ENCODE assay signal across 11 cellular contexts in the genomic region with DNA sequence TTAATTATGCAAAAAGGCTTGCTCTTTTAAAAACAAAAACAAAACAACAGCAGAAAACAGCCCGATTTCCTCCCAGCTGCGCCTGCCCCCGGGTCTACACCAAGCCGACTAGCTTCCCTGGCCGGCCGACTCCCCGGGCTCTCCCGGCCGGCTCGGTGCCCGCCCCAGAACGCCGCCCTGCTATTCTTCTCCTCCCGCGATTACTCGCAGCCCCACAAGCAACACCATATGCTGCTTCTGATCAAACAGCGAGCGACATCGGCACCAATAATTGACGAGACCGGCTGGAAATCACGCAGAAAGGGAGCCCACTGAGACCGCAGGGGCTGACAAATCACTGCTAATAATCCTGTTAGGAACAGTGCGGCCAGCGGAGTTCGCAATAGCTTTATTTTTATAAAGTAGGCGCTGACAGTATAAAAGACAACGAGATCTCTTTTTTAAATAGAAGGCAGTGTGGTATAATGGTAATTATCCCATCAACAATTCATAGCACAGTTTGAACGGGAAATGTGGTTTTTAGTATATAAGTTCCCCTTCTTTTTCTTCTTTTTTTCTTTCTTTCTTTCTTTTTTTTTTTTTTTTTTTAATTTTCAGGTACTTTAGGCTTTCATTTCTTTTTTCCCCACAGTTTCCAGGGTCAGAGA. TPM values are rescaled to one million over a fixed set of nuclear protein-coding genes. Genes with fewer than 3 reads are reported as not detected.
DNase-seq lines count a peak whose midpoint lies in the region; ATAC-seq, FAIRE-seq and TF ChIP-seq lines count a peak whose summit lies in the region.
"Had no signal": no experiment of that assay in that cellular context is flagged by ENCODE, and none has a peak within 500 bp of the region (broad histone marks: within the 10 kb centered on the region; RNA-seq: fewer than 3 reads in every experiment).

No MANE protein-coding gene starts in this region.

- no peaks in the 10 kb centered on the region for H3K79me1 ChIP-seq in H1 (ENCODE audit: low read depth, low read length)

- peaks cover 10% of the 10 kb centered on the region; the same call in 1 of the 2 replicates for H3K23me2 ChIP-seq in H1 (ENCODE audit: low read depth, low read length)

- H3K27me3 ChIP-seq in H1 (replicated peaks in 1 of 4; ENCODE audit: control insufficient read depth in 3 of 4, extremely low read depth in 1 of 4, insufficient read depth in 3 of 4, low read length in 3 of 4), result peaks cover 88 to 100% (median 94%) of the 10 kb centered on the region in 4 experiments
- H3K27me3 ChIP-seq in skeletal muscle tissue (ENCODE audit: control insufficient read depth in 3 of 3, insufficient read depth in 3 of 3, low read length in 3 of 3), result peaks cover 41 to 80% (median 70%) of the 10 kb centered on the region in 3 donors

- DNase-seq in DMS79 treated with DMSO at 0.1 percent for 48 hours (lab: John Stamatoyannopoulos, UW) (peak; percentile 14), DMS79 (lab: John Stamatoyannopoulos, UW) (no peak), NCI-H2227 treated with DMSO at 0.1 percent for 48 hours (lab: John Stamatoyannopoulos, UW) (peak; percentile 38), H1 (ENCODE audit: low read depth in 1 of 2, low spot score in 2 of 2) (peak in 1 of 2 experiments; percentile 76), putamen (ENCODE audit: low spot score) (no peak)
- DNase-seq: activated CD4-positive, alpha-beta T cell treated with anti-CD3 and anti-CD28 coated beads for 48 hours; stimulated activated CD8-positive, alpha-beta memory T cell treated with anti-CD3 and anti-CD28 coated beads, Interleukin-4, amount 100 ng/mL, for 48 hours had no signal

- no peak overlapping the region for H2AFZ ChIP-seq in H1 (ENCODE audit: low read length)

- no peak for TF ChIP-seq CTCF in H1 (IDR thresholded peaks at IDR 0.05; ENCODE audit: control extremely low read depth in 1 of 3, insufficient read depth in 1 of 3, low read depth in 1 of 3, low read length in 3 of 3)

- peak overlapping the region; percentile 60 to 69 for H3K4me2 ChIP-seq in H1 (ENCODE audit: insufficient read depth in 1 of 2, low read depth in 2 of 2, low read length in 2 of 2)

- no peak overlapping the region for H4K5ac ChIP-seq in H1 (ENCODE audit: insufficient read length, low read depth, low read length)

- H3K4me3 ChIP-seq in H1 (ENCODE audit: extremely low read depth in 1 of 4, insufficient read depth in 2 of 4, low read depth in 3 of 4, low read length in 4 of 4), result peak overlapping the region in 1 of 4 experiments; percentile 48; a peak in 2 of 8 replicates
- peak overlapping the region; percentile 69 to 87 (median 84) for H3K4me3 ChIP-seq in skeletal muscle tissue (ENCODE audit: low read length in 3 of 3)

- H3K9ac ChIP-seq in H1 (replicated peaks in 1 of 4; ENCODE audit: extremely low read depth in 1 of 4, low read depth in 3 of 4, low read length in 3 of 4) (no peak overlapping the region), skeletal muscle tissue (ENCODE audit: low read depth in 1 of 3, low read length in 3 of 3) (peak overlapping the region; percentile 77 to 95 (median 82))

- CTCF ChIA-PET in H1 (lab: Charles Lee; ENCODE audit: partially characterized antibody), result interaction anchor here (0.7 to 11.8 kb wide), 46 partner anchors 9 to 457 kb away, joined by 3 to 215 read pairs (median 4); no protein-coding TSS in a partner anchor

- WGBS in H1 (ENCODE audit: extremely low coverage in 1 of 2, insufficient coverage in 1 of 2, insufficient read length in 1 of 2, insufficient replicate concordance in 2 of 2, low coverage in 1 of 2, low lambda C conversion rate in 2 of 2, missing lambda C conversion rate in 1 of 2), 2 experiments, result 3% methylated on average over 29 of the region's 29 CpGs; no CpG with 5 or more reads in 1 of the 2 experiments

- no peak for TF ChIP-seq EP300 in H1 (IDR thresholded peaks at IDR 0.05; ENCODE audit: borderline replicate concordance in 1 of 2, low read depth in 2 of 2, low read length in 2 of 2)

- no peak overlapping the region for H3K14ac ChIP-seq in H1 (ENCODE audit: insufficient read length)

- H2BK120ac ChIP-seq in H1 (replicated peaks; ENCODE audit: low read depth, low read length), result no peak overlapping the region

- POLR2A ChIA-PET in H1 (lab: Charles Lee; ENCODE audit: partially characterized antibody), result interaction anchor here (0.9 kb wide), 1 partner anchor 12 kb away, joined by 3 read pairs; no protein-coding TSS in a partner anchor

- TF ChIP-seq POLR2A in H1 (IDR thresholded peaks at IDR 0.05; ENCODE audit: control extremely low read depth in 1 of 2, low read depth in 2 of 2, low read length in 2 of 2), result no peak

- no peak for TF ChIP-seq RAD21 in H1 (IDR thresholded peaks at IDR 0.05 in 1 of 2, conservative IDR thresholded peaks at IDR 0.05 in 1 of 2; ENCODE audit: low read depth in 2 of 2, low read length in 2 of 2)

- H3K4me1 ChIP-seq in H1 (replicated peaks in 1 of 4; ENCODE audit: control insufficient read depth in 3 of 4, insufficient read depth in 4 of 4, low read length in 3 of 4) (peaks cover 12 to 38% (median 23%) of the 10 kb centered on the region in 4 experiments), skeletal muscle tissue (ENCODE audit: control insufficient read depth in 3 of 3, insufficient read depth in 3 of 3, low read length in 3 of 3) (peaks cover 0 to 20% (median 2%) of the 10 kb centered on the region in 3 donors)

- H3K27ac ChIP-seq in H1 (ENCODE audit: low read depth, low read length) (no peak overlapping the region), skeletal muscle tissue (ENCODE audit: low read depth, low read length) (peak overlapping the region; percentile 92)

- H2BK12ac ChIP-seq in H1 (ENCODE audit: low read depth, low read length), result no peak overlapping the region

- H2BK15ac ChIP-seq in H1 (ENCODE audit: low read length), result no peak overlapping the region

- no peak overlapping the region for H3K18ac ChIP-seq in H1 (ENCODE audit: extremely low read depth, low read length)

- no peak for FAIRE-seq in H1 (lab: Jason Lieb, UNC)

- no peak overlapping the region for H4K8ac ChIP-seq in H1 (ENCODE audit: extremely low read depth, insufficient read depth, low read length)

- H3K56ac ChIP-seq in H1 (replicated peaks; ENCODE audit: insufficient read length, low read depth, low read length), result no peak overlapping the region

- no peak overlapping the region for H3K23ac ChIP-seq in H1 (ENCODE audit: insufficient read length)

- H2BK20ac ChIP-seq in H1 (ENCODE audit: low read length), result no peak overlapping the region

- H3K9me3 ChIP-seq in H1 (ENCODE audit: insufficient read depth in 2 of 2, low read depth in 1 of 2, low read length in 1 of 2) (no peaks in the 10 kb centered on the region), skeletal muscle tissue (ENCODE audit: control insufficient read depth in 3 of 3, low read length in 3 of 3) (no peaks in the 10 kb centered on the region)

- no peak overlapping the region for H2BK5ac ChIP-seq in H1 (ENCODE audit: low read depth, low read length)

- H3K79me2 ChIP-seq in H1 (ENCODE audit: control insufficient read depth in 1 of 2, insufficient read depth in 2 of 2, low read length in 2 of 2), result no peaks in the 10 kb centered on the region

- no peak for ATAC-seq in GM21619 (IDR thresholded peaks at IDR 0.05; ENCODE audit: unreplicated experiment)
- no peak for ATAC-seq in GM21717 (IDR thresholded peaks at IDR 0.05; ENCODE audit: unreplicated experiment)

- H3K36me3 ChIP-seq in H1 (ENCODE audit: control insufficient read depth in 2 of 4, insufficient read depth in 4 of 4, low read length in 3 of 4) (peaks cover 0 to 3% (median 0%) of the 10 kb centered on the region in 4 experiments; a peak in 1 of 8 replicates), skeletal muscle tissue (ENCODE audit: control insufficient read depth in 3 of 3, insufficient read depth in 3 of 3, low read length in 3 of 3) (peaks cover 0 to 2% (median 0%) of the 10 kb centered on the region in 3 donors)

- no peak overlapping the region for H3K4ac ChIP-seq in H1 (replicated peaks; ENCODE audit: insufficient read length, low read depth, low read length)

- no peak overlapping the region for H4K91ac ChIP-seq in H1 (replicated peaks; ENCODE audit: insufficient read length, low read length)

- H2AK5ac ChIP-seq in H1 (ENCODE audit: low read depth, low read length), result no peak overlapping the region

- H4K20me1 ChIP-seq in H1 (replicated peaks in 1 of 2; ENCODE audit: control insufficient read depth in 1 of 2, insufficient read depth in 2 of 2, low read length in 2 of 2), result peaks cover 7 to 12% of the 10 kb centered on the region in 2 experiments

TF ChIP-seq in H1, 55 proteins besides CTCF, POLR2A, EP300 and RAD21:
- TF ChIP-seq CREB1 (IDR thresholded peaks at IDR 0.05) (no peak), ZNF274 (IDR thresholded peaks at IDR 0.05; ENCODE audit: borderline replicate concordance, extremely low read depth, low read length) (no peak), SUZ12 (IDR thresholded peaks at IDR 0.05; ENCODE audit: low read length) (peak; percentile 98), HDAC2 (IDR thresholded peaks at IDR 0.05; ENCODE audit: borderline replicate concordance in 1 of 2, low read depth in 2 of 2, low read length in 2 of 2) (no peak), EZH2 (IDR thresholded peaks at IDR 0.05; ENCODE audit: low read depth, low read length, severe bottlenecking) (peak; percentile 97), CTBP2 (IDR thresholded peaks at IDR 0.05; ENCODE audit: borderline replicate concordance, insufficient read depth, insufficient read length, low read length) (peak; percentile 57), KDM4A (IDR thresholded peaks at IDR 0.05; ENCODE audit: low read depth, low read length, severe bottlenecking) (peak; percentile 26), RNF2 (IDR thresholded peaks at IDR 0.05; ENCODE audit: borderline replicate concordance, low read depth, low read length, missing control alignments, poor library complexity, severe bottlenecking) (peak; percentile 100), SRF (IDR thresholded peaks at IDR 0.05; ENCODE audit: low read depth, low read length) (no peak), CBX8 (IDR thresholded peaks at IDR 0.05; ENCODE audit: borderline replicate concordance, low read depth, low read length) (peak; percentile 87)

RNA-seq across cellular contexts. Expression of a gene that starts 3.3 kb away (rescaled TPM):
- total RNA-seq in H1 (2021; fragmentation: NEBNext Ultra II Directional; extraction: Animal tissue kit (Norgen Biotek cat#: 25700)), result 0.39 and 0.61 TPM in 2 replicates
- polyA plus RNA-seq in H1 (2011; rRNA removed), result 0.02 and 0.09 TPM in 2 replicates
- 0.03 TPM for polyA plus RNA-seq in H1 (2011; cell fraction: cytosol; rRNA removed)
- polyA plus RNA-seq in H1 (2011; cell fraction: nucleus; rRNA removed), result 0.11 TPM
- polyA plus RNA-seq in H1 (2012, experiment 1 of 2), result 0.03 to 0.11 TPM (median 0.06 TPM) in 3 of 4 replicates, not detected in the other
- not detected for polyA plus RNA-seq in H1 (2012, experiment 2 of 2)
- polyA plus RNA-seq in H1 (2013, experiment 1 of 2), result 0.16 TPM
- polyA plus RNA-seq in H1 (2013, experiment 2 of 2), result 0.17 TPM
- polyA minus RNA-seq in H1 (2011; rRNA and poly(A)+ RNA removed), result 0.10 and 0.13 TPM in 2 replicates
- polyA minus RNA-seq in H1 (2011; cell fraction: cytosol; rRNA and poly(A)+ RNA removed), result not detected
- 0.80 TPM for polyA minus RNA-seq in H1 (2011; cell fraction: nucleus; rRNA and poly(A)+ RNA removed)
- total RNA-seq in skeletal muscle tissue, result 1.6 TPM
- polyA plus RNA-seq: AG04450 had no signal

Comparison
In these comparisons a context has a peak if more than half of its experiments do, and no peak if none do; other contexts are left out.
1. DNase-seq: peak in DMS79 treated with DMSO at 0.1 percent for 48 hours (single experiment) and NCI-H2227 treated with DMSO at 0.1 percent for 48 hours (single experiment); none in DMS79 (single experiment) and putamen (single experiment).
2. H3K9ac ChIP-seq: peak in skeletal muscle tissue (3 of 3); none in H1 (0 of 4).